ENCODE assay signal across 10 cellular contexts in the genomic region with DNA sequence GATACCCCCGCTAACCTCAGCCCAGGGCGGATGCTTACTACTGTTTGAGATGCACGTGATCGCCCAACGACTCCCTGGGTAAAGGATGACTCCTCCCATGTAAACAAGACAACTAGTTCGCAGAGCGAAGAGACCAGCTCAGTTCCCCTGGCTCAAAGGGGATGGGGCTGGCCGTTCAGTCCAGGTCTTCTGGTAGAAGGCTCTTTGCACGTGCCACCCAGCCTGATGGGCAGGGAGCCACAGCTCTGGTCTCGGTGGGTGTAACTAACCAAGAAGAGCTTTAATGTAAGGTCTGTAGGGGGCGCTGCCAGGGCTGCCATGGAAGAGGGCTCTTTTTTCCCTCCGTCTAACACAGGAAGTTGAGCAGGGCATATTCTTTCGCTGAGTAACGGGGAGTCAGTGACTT. TPM values are rescaled to one million over a fixed set of nuclear protein-coding genes. Genes with fewer than 3 reads are reported as not detected.
DNase-seq lines count a peak whose midpoint lies in the region; ATAC-seq and TF ChIP-seq lines count a peak whose summit lies in the region.
"Had no signal": no experiment of that assay in that cellular context is flagged by ENCODE, and none has a peak within 500 bp of the region (broad histone marks: within the 10 kb centered on the region; RNA-seq: fewer than 3 reads in every experiment).

No MANE protein-coding gene starts in this region.

- peak; percentile 38 to 61 for ATAC-seq in naive B cell (ENCODE audit: low read depth in 2 of 2)
- ATAC-seq in HG03460 (IDR thresholded peaks at IDR 0.05; ENCODE audit: unreplicated experiment): no peak
- no peak for ATAC-seq in HG03439 (IDR thresholded peaks at IDR 0.05; ENCODE audit: unreplicated experiment)

- H3K36me3 Mint-ChIP-seq in activated T-helper 2 cell treated with anti-CD3 and anti-CD28 coated beads, Interferon-gamma antibody, Interleukin-2, Interleukin-4, amounts not matched to agents 10 μg/mL and 5 μg/mL and 100 μg/mL, durations not matched to agents 14 hours and 24 hours and 36 hours (ENCODE audit: low read depth): no peaks in the 10 kb centered on the region
- H3K36me3 Mint-ChIP-seq in naive B cell: peaks cover 0 to 8% of the 10 kb centered on the region in 2 donors

- peaks cover 7% of the 10 kb centered on the region for H3K4me1 Mint-ChIP-seq in activated T-helper 2 cell treated with anti-CD3 and anti-CD28 coated beads, Interferon-gamma antibody, Interleukin-2, Interleukin-4, amounts not matched to agents 10 μg/mL and 5 μg/mL and 100 μg/mL, durations not matched to agents 14 hours and 24 hours and 36 hours (ENCODE audit: low read depth)
- H3K4me1 Mint-ChIP-seq in naive B cell: peaks cover 10 to 16% (median 11%) of the 10 kb centered on the region in 3 donors

- intact Hi-C loops in activated T-helper 2 cell treated with anti-CD3 and anti-CD28 coated beads, Interferon-gamma antibody, Interleukin-2, Interleukin-4, amounts not matched to agents 10 μg/mL and 5 μg/mL and 100 μg/mL, durations not matched to agents 14 hours and 24 hours and 36 hours (cut with micrococcal nuclease): no loop called here

- peaks cover 10% of the 10 kb centered on the region for H3K27me3 Mint-ChIP-seq in activated T-helper 2 cell treated with anti-CD3 and anti-CD28 coated beads, Interferon-gamma antibody, Interleukin-2, Interleukin-4, amounts not matched to agents 10 μg/mL and 5 μg/mL and 100 μg/mL, durations not matched to agents 14 hours and 24 hours and 36 hours (ENCODE audit: low read depth)
- H3K27me3 Mint-ChIP-seq in naive B cell: peaks cover 0 to 12% (median 3%) of the 10 kb centered on the region in 3 donors

- H3K4me3 Mint-ChIP-seq in activated T-helper 2 cell treated with anti-CD3 and anti-CD28 coated beads, Interferon-gamma antibody, Interleukin-2, Interleukin-4, amounts not matched to agents 10 μg/mL and 5 μg/mL and 100 μg/mL, durations not matched to agents 14 hours and 24 hours and 36 hours (ENCODE audit: low read depth): peak overlapping the region; percentile 28
- H3K4me3 Mint-ChIP-seq in naive B cell: peak overlapping the region in 5 of 8 donors; percentile 48 to 71 (median 61)

- peak overlapping the region; percentile 6 for H3K27ac Mint-ChIP-seq in activated T-helper 2 cell treated with anti-CD3 and anti-CD28 coated beads, Interferon-gamma antibody, Interleukin-2, Interleukin-4, amounts not matched to agents 10 μg/mL and 5 μg/mL and 100 μg/mL, durations not matched to agents 14 hours and 24 hours and 36 hours
- peak overlapping the region in 1 of 6 donors; percentile 45 for H3K27ac Mint-ChIP-seq in naive B cell

- H3K27ac ChIP-seq in C4-2B: no peak overlapping the region

- DNase-seq in NCI-H69 (lab: John Stamatoyannopoulos, UW): peak; percentile 58
- DNase-seq in activated T-helper 2 cell treated with anti-CD3 and anti-CD28 coated beads, Interferon-gamma antibody, Interleukin-2, Interleukin-4, amounts not matched to agents 10 μg/mL and 5 μg/mL and 100 μg/mL, durations not matched to agents 14 hours and 24 hours and 36 hours (ENCODE audit: low spot score): peak; percentile 19
- no peak for DNase-seq in naive B cell
- DNase-seq in SHP77 (lab: John Stamatoyannopoulos, UW): no peak
- DNase-seq in HuH-7 (ENCODE audit: low spot score): no peak
- DNase-seq: DMS153, T1000 had no signal

- peak; percentile 26 for TF ChIP-seq CTCF in C4-2B (conservative IDR thresholded peaks at IDR 0.05)

- no peaks in the 10 kb centered on the region for H3K9me3 Mint-ChIP-seq in activated T-helper 2 cell treated with anti-CD3 and anti-CD28 coated beads, Interferon-gamma antibody, Interleukin-2, Interleukin-4, amounts not matched to agents 10 μg/mL and 5 μg/mL and 100 μg/mL, durations not matched to agents 14 hours and 24 hours and 36 hours
- peaks cover 0 to 5% (median 0%) of the 10 kb centered on the region in 7 donors for H3K9me3 Mint-ChIP-seq in naive B cell

RNA-seq across cellular contexts. Expression of gene PARP1, which starts 49.4 kb away (rescaled TPM):
- total RNA-seq in activated T-helper 2 cell treated with anti-CD3 and anti-CD28 coated beads, Interferon-gamma antibody, Interleukin-2, Interleukin-4, amounts not matched to agents 10 μg/mL and 5 μg/mL and 100 μg/mL, durations not matched to agents 14 hours and 24 hours and 36 hours: 194 and 197 TPM in 2 replicates
- polyA plus RNA-seq in naive B cell (ENCODE audit: low read depth in 6 of 6): 100 to 1,000 TPM; 156 to 250 (median 234) TPM

Comparison
In these comparisons a context has a peak if more than half of its experiments do, and no peak if none do; other contexts are left out.
1. DNase-seq: peak in NCI-H69 (single experiment) and activated T-helper 2 cell treated with anti-CD3 and anti-CD28 coated beads, Interferon-gamma antibody, Interleukin-2, Interleukin-4, amounts not matched to agents 10 μg/mL and 5 μg/mL and 100 μg/mL, durations not matched to agents 14 hours and 24 hours and 36 hours (single experiment); none in naive B cell (single experiment), SHP77 (0 of 2) and HuH-7 (single experiment).
2. ATAC-seq: peak in naive B cell (2 of 2); none in HG03460 (single experiment) and HG03439 (single experiment).